8 cellular contexts compared by ENCODE assay signal in the genomic region with DNA sequence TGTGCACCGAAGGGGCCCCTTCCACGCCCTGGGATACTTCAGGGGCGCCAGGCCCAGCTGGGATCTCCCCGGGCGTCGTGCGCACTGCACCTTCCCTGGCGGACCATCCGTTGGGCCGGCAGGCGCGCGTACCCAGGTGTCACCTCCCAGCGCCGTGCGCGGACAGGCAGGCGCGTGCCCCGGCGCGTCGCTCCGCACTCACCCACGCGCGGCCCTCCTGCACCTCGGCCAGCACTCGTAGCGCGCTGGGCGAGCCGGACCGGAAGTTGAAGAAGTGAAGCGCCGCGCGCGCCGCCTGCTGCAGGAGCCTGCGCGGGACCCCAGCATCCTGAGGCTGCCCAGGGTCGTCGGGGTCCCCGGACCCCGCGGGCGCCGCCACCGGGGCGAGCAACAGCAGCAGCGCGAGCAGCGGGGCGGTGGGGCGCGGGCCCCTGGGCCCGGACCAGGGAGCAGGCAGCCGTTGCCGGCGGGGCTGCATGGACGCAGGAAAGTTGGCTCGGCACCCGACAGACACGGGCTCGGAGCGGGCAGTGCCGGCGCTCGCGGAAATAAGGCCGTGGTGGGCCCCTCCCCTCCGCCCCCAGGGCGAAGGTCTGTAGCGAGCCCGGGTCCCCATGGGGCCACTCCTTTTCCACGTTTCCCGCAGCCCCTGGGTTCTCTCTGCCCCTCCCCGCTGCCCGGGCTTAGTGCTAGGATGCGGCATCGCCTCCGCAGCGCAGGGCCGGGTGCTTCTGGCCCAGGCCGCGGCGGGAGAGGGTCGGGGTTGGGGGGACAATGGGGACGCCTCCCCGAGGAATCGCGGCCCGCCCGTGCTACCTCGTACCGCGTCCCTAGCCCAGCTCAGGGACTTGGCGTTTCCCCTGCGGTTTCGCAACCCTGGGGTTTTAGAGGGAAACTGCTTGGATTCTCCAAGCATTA. TPM values are rescaled to one million over a fixed set of nuclear protein-coding genes. Genes with fewer than 3 reads are reported as not detected.
DNase-seq lines count a peak whose midpoint lies in the region; ATAC-seq, FAIRE-seq and TF ChIP-seq lines count a peak whose summit lies in the region.

RARRES1 (minus strand) TSS at position 520 of the 918 bp plus-strand sequence; CDS start at position 478, 42 bp downstream.

- no peak within 1 kb of the TSS for H3K27ac Mint-ChIP-seq in activated CD8-positive, alpha-beta T cell treated with anti-CD3 and anti-CD28 coated beads, Interleukin-2, amount 10 ng/mL, durations not matched to agents 7 days and 5 days

- DNase-seq in EL (peak; percentile 65), HTR-8/SVneo (ENCODE audit: insufficient read length, low spot score) (peak; percentile 28), erythroblast (lab: John Stamatoyannopoulos, UW) (peak; percentile 82), mucosa of gallbladder (ENCODE audit: low spot score) (peak; percentile 53), HEK293T (ENCODE audit: extremely low spot score) (no peak)
- peak; percentile 51 for DNase-seq in activated CD8-positive, alpha-beta T cell treated with anti-CD3 and anti-CD28 coated beads, Interleukin-2, amount 10 ng/mL, durations not matched to agents 7 days and 5 days

- H3K36me3 Mint-ChIP-seq in activated CD8-positive, alpha-beta T cell treated with anti-CD3 and anti-CD28 coated beads, Interleukin-2, amount 10 ng/mL, durations not matched to agents 7 days and 5 days (ENCODE audit: low read depth): no peaks in the 10 kb centered on the region

- CTCF ChIA-PET in activated CD8-positive, alpha-beta T cell treated with anti-CD3 and anti-CD28 coated beads, Interleukin-2, amount 10 ng/mL, durations not matched to agents 7 days and 5 days (lab: Charles Lee): interaction anchor here (0.7 to 1.2 kb wide), 2 partner anchors 9 to 73 kb away, joined by 3 read pairs; no protein-coding TSS in a partner anchor
- CTCF ChIA-PET in HEK293T (lab: Yijun Ruan, JAX): no interaction called here

- TF ChIP-seq POLR2A in erythroblast (IDR thresholded peaks at IDR 0.05; ENCODE audit: low read length): no peak

- peak; percentile 16 for FAIRE-seq in HTR-8/SVneo (lab: Jason Lieb, UNC)

- POLR2A ChIA-PET in activated CD8-positive, alpha-beta T cell treated with anti-CD3 and anti-CD28 coated beads, Interleukin-2, amount 10 ng/mL, durations not matched to agents 7 days and 5 days (lab: Charles Lee): no interaction called here
- POLR2A ChIA-PET in HEK293T (lab: Yijun Ruan, JAX): no interaction called here

- peak within 1 kb of the TSS; percentile 72 for H3K27ac ChIP-seq in subcutaneous abdominal adipose tissue (ENCODE audit: low read depth, low read length)

- H3K9me3 Mint-ChIP-seq in activated CD8-positive, alpha-beta T cell treated with anti-CD3 and anti-CD28 coated beads, Interleukin-2, amount 10 ng/mL, durations not matched to agents 7 days and 5 days (ENCODE audit: insufficient read depth): no peaks in the 10 kb centered on the region

- peak within 1 kb of the TSS; percentile 60 to 77 (median 70) for H3K4me3 ChIP-seq in subcutaneous abdominal adipose tissue (ENCODE audit: low read depth in 1 of 5, low read length in 5 of 5)

- H3K9ac ChIP-seq in subcutaneous abdominal adipose tissue (ENCODE audit: low read length in 5 of 5): peak within 1 kb of the TSS in 4 of 5 donors; percentile 45 to 81 (median 73)

- H3K27me3 ChIP-seq in subcutaneous abdominal adipose tissue (ENCODE audit: control insufficient read depth in 5 of 5, insufficient read depth in 4 of 5, low read length in 5 of 5): no peaks in the 10 kb centered on the region

- ATAC-seq in GM21381 (IDR thresholded peaks at IDR 0.05; ENCODE audit: unreplicated experiment): peak; percentile 82
- peak; percentile 73 for ATAC-seq in activated CD8-positive, alpha-beta T cell treated with anti-CD3 and anti-CD28 coated beads, Interleukin-2, amount 10 ng/mL, durations not matched to agents 7 days and 5 days

- peaks cover 0 to 3% (median 0%) of the 10 kb centered on the region in 5 donors for H3K36me3 ChIP-seq in subcutaneous abdominal adipose tissue (ENCODE audit: control insufficient read depth in 5 of 5, insufficient read depth in 5 of 5, low read length in 5 of 5)

- no peaks in the 10 kb centered on the region for H3K27me3 Mint-ChIP-seq in activated CD8-positive, alpha-beta T cell treated with anti-CD3 and anti-CD28 coated beads, Interleukin-2, amount 10 ng/mL, durations not matched to agents 7 days and 5 days (ENCODE audit: low read depth)

- peak within 1 kb of the TSS; percentile 36 for H3K4me3 Mint-ChIP-seq in activated CD8-positive, alpha-beta T cell treated with anti-CD3 and anti-CD28 coated beads, Interleukin-2, amount 10 ng/mL, durations not matched to agents 7 days and 5 days

- peaks cover 15% of the 10 kb centered on the region for H3K4me1 Mint-ChIP-seq in activated CD8-positive, alpha-beta T cell treated with anti-CD3 and anti-CD28 coated beads, Interleukin-2, amount 10 ng/mL, durations not matched to agents 7 days and 5 days (ENCODE audit: low read depth)

- H3K4me1 ChIP-seq in subcutaneous abdominal adipose tissue (ENCODE audit: control insufficient read depth in 5 of 5, insufficient read depth in 5 of 5, low read length in 5 of 5): peaks cover 8 to 31% (median 22%) of the 10 kb centered on the region in 5 donors

- peaks cover 0 to 11% (median 9%) of the 10 kb centered on the region in 5 donors for H3K9me3 ChIP-seq in subcutaneous abdominal adipose tissue (ENCODE audit: control insufficient read depth in 5 of 5, low read length in 5 of 5)

TF ChIP-seq in HEK293T, 16 proteins besides CTCF, POLR2A, EP300 and RAD21:
- TF ChIP-seq PKNOX1 (IDR thresholded peaks at IDR 0.05) (no peak), NFRKB (IDR thresholded peaks at IDR 0.05) (no peak), FOXK2 (IDR thresholded peaks at IDR 0.05) (no peak), FOXM1 (IDR thresholded peaks at IDR 0.05; ENCODE audit: borderline replicate concordance) (no peak), FOXA1 (IDR thresholded peaks at IDR 0.05) (no peak), LEF1 (IDR thresholded peaks at IDR 0.05; ENCODE audit: borderline replicate concordance) (no peak), L3MBTL2 (conservative IDR thresholded peaks at IDR 0.05) (no peak), BHLHE40 (IDR thresholded peaks at IDR 0.05; ENCODE audit: borderline replicate concordance) (no peak), TARDBP (IDR thresholded peaks at IDR 0.05) (no peak), CTBP1 (IDR thresholded peaks at IDR 0.05; ENCODE audit: borderline replicate concordance) (no peak), SP1 (IDR thresholded peaks at IDR 0.05) (no peak), ELF4 (IDR thresholded peaks at IDR 0.05) (no peak), SUZ12 (IDR thresholded peaks at IDR 0.05) (no peak), ARNT (IDR thresholded peaks at IDR 0.05) (no peak)

RNA-seq across cellular contexts. Expression of gene RARRES1, which starts in this region (rescaled TPM):
- not detected for total RNA-seq in activated CD8-positive, alpha-beta T cell treated with anti-CD3 and anti-CD28 coated beads, Interleukin-2, amount 10 ng/mL, durations not matched to agents 7 days and 5 days
- 6.3 TPM for total RNA-seq in mucosa of gallbladder

Comparison
In these comparisons a context has a peak if more than half of its experiments do, and no peak if none do; other contexts are left out.
1. Peak in DNase-seq and ATAC-seq in activated CD8-positive, alpha-beta T cell treated with anti-CD3 and anti-CD28 coated beads, Interleukin-2, amount 10 ng/mL, durations not matched to agents 7 days and 5 days; RNA of the gene not detected or under 1 TPM.